Comparison of ENCODE assay signal across 8 cellular contexts in the genomic region with DNA sequence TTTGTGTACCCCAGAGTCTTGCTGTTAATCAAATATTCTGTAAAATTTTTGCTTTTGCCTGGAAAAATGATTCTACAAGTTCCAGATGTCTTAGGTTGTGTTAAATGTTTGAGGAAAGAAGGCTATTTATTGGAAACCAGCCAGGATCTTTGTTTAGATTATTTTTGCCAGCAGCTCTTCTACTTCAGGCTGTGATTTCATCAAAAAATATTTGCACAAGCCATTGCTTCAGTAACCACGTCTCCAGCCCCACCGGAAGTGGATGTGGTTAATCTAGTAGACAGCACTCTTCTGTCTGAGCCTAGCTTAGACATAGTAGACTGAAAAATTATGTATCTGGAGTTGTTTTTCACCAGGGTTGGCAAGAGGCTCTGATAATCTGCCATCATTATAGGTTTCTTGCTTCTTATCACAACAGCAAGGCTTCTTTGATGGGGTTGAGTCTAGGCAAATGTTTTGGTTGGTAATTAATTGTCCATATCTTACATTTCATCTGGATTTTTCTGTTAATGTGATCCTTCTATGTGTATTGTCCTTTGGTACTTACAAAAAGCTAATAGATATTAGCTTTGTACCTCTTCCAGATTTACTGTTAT. TPM values are rescaled to one million over a fixed set of nuclear protein-coding genes. Genes with fewer than 3 reads are reported as not detected.
DNase-seq lines count a peak whose midpoint lies in the region; ATAC-seq and FAIRE-seq lines count a peak whose summit lies in the region.
"Had no signal": no experiment of that assay in that cellular context is flagged by ENCODE, and none has a peak within 500 bp of the region (broad histone marks: within the 10 kb centered on the region; RNA-seq: fewer than 3 reads in every experiment).

No MANE protein-coding gene starts in this region.

- H3K4me3 Mint-ChIP-seq in activated CD4-positive, alpha-beta T cell treated with anti-CD3 and anti-CD28 coated beads, Interleukin-2, amount 10 ng/mL, durations not matched to agents 7 days and 5 days = peak overlapping the region; percentile 40

- peaks cover 2% of the 10 kb centered on the region for H3K36me3 Mint-ChIP-seq in activated CD4-positive, alpha-beta T cell treated with anti-CD3 and anti-CD28 coated beads, Interleukin-2, amount 10 ng/mL, durations not matched to agents 7 days and 5 days (ENCODE audit: low read depth)

- H3K9ac ChIP-seq in skeletal muscle satellite cell (ENCODE audit: low read depth, low read length) = peak overlapping the region; percentile 41

- no peaks in the 10 kb centered on the region for H3K27me3 Mint-ChIP-seq in activated CD4-positive, alpha-beta T cell treated with anti-CD3 and anti-CD28 coated beads, Interleukin-2, amount 10 ng/mL, durations not matched to agents 7 days and 5 days

- H3K27ac Mint-ChIP-seq in activated CD4-positive, alpha-beta T cell treated with anti-CD3 and anti-CD28 coated beads, Interleukin-2, amount 10 ng/mL, durations not matched to agents 7 days and 5 days = peak overlapping the region; percentile 89

- no peak overlapping the region for H3K4me3 ChIP-seq in skeletal muscle satellite cell (ENCODE audit: low read length)

- POLR2A ChIA-PET in activated CD4-positive, alpha-beta T cell treated with anti-CD3 and anti-CD28 coated beads, Interleukin-2, amount 10 ng/mL, durations not matched to agents 7 days and 5 days (lab: Charles Lee) = interaction anchor here (1.5 kb wide), 1 partner anchor 17 kb away, joined by 6 read pairs; the partner anchor contains the start of genes KCTD16 and YIPF5

- no peaks in the 10 kb centered on the region for H3K9me3 Mint-ChIP-seq in activated CD4-positive, alpha-beta T cell treated with anti-CD3 and anti-CD28 coated beads, Interleukin-2, amount 10 ng/mL, durations not matched to agents 7 days and 5 days

- H3K27me3 ChIP-seq in skeletal muscle satellite cell (ENCODE audit: control insufficient read depth, insufficient read depth, low read length) = no peaks in the 10 kb centered on the region

- no peak for DNase-seq in GM18507 (ENCODE audit: extremely low spot score, insufficient read length, low read depth)
- DNase-seq in NCI-H146 treated with DMSO at 0.1 percent for 48 hours (lab: John Stamatoyannopoulos, UW; ENCODE audit: unreplicated experiment) = peak; percentile 50
- peak; percentile 90 for DNase-seq in activated CD4-positive, alpha-beta T cell treated with anti-CD3 and anti-CD28 coated beads, Interleukin-2, amount 10 ng/mL, durations not matched to agents 7 days and 5 days
- DNase-seq in NCI-H187 (lab: John Stamatoyannopoulos, UW) = no peak

- CTCF ChIA-PET in activated CD4-positive, alpha-beta T cell treated with anti-CD3 and anti-CD28 coated beads, Interleukin-2, amount 10 ng/mL, durations not matched to agents 7 days and 5 days (lab: Charles Lee) = interaction anchor here (0.9 to 1.5 kb wide), 2 partner anchors 12 to 16 kb away, joined by 5 to 6 read pairs; no protein-coding TSS in a partner anchor

- ATAC-seq in HG02763 (IDR thresholded peaks at IDR 0.05; ENCODE audit: unreplicated experiment) = peak; percentile 81

- FAIRE-seq in GM18507 (lab: Jason Lieb, UNC) (peak; percentile 93), endometrium (lab: Jason Lieb, UNC) (peak; percentile 94)

- H3K9me3 ChIP-seq in skeletal muscle satellite cell (replicated peaks; ENCODE audit: low read length) = no peaks in the 10 kb centered on the region

- no peaks in the 10 kb centered on the region for H3K36me3 ChIP-seq in skeletal muscle satellite cell (ENCODE audit: insufficient read depth, low read length)

- H3K4me1 Mint-ChIP-seq in activated CD4-positive, alpha-beta T cell treated with anti-CD3 and anti-CD28 coated beads, Interleukin-2, amount 10 ng/mL, durations not matched to agents 7 days and 5 days = peaks cover 54% of the 10 kb centered on the region

- H3K4me2 ChIP-seq in skeletal muscle satellite cell (ENCODE audit: low read length) = peak overlapping the region; percentile 16

- H3K4me1 ChIP-seq in skeletal muscle satellite cell (ENCODE audit: control insufficient read depth, insufficient read depth, low read length) = peaks cover 47% of the 10 kb centered on the region

RNA-seq across cellular contexts. Expression of gene KCTD16, which starts 17.1 kb away (rescaled TPM):
- under 1 TPM; 0.08 to 0.15 TPM for total RNA-seq in activated CD4-positive, alpha-beta T cell treated with anti-CD3 and anti-CD28 coated beads, Interleukin-2, amount 10 ng/mL, durations not matched to agents 7 days and 5 days
- 0.25 and 1.1 TPM in 2 replicates for total RNA-seq in skeletal muscle satellite cell (2012; rRNA removed)
- total RNA-seq: lower leg skin had no signal

RNA-seq across cellular contexts. Expression of gene YIPF5, which starts 17.3 kb away (rescaled TPM):
- 10 to 100 TPM; 44.6 to 46.2 TPM for total RNA-seq in activated CD4-positive, alpha-beta T cell treated with anti-CD3 and anti-CD28 coated beads, Interleukin-2, amount 10 ng/mL, durations not matched to agents 7 days and 5 days
- total RNA-seq in skeletal muscle satellite cell (2012; rRNA removed) = 77.1 and 85.0 TPM in 2 replicates

Comparison
In these comparisons a context has a peak if more than half of its experiments do, and no peak if none do; other contexts are left out.
1. DNase-seq: peak in NCI-H146 treated with DMSO at 0.1 percent for 48 hours (single experiment) and activated CD4-positive, alpha-beta T cell treated with anti-CD3 and anti-CD28 coated beads, Interleukin-2, amount 10 ng/mL, durations not matched to agents 7 days and 5 days (single experiment); none in GM18507 (single experiment) and NCI-H187 (0 of 2).